16 cellular contexts compared by ENCODE assay signal in genomic region chr16:8948831-8949230, GRCh38. TPM values are rescaled to one million over a fixed set of nuclear protein-coding genes. Genes with fewer than 3 reads are reported as not detected.
DNase-seq lines count a peak whose midpoint lies in the region; ATAC-seq and TF ChIP-seq lines count a peak whose summit lies in the region.
"Had no signal": no experiment of that assay in that cellular context is flagged by ENCODE, and none has a peak within 500 bp of the region (broad histone marks: within the 10 kb centered on the region; RNA-seq: fewer than 3 reads in every experiment).

No MANE protein-coding gene starts in this region.

- intact Hi-C loops in activated naive CD4-positive, alpha-beta T cell treated with anti-CD3 and anti-CD28 coated beads for 36 hours (cut with micrococcal nuclease), result no loop called here

- no peak overlapping the region for H3K4me3 Mint-ChIP-seq in activated naive CD4-positive, alpha-beta T cell treated with anti-CD3 and anti-CD28 coated beads for 36 hours
- peak overlapping the region; percentile 7 to 65 (median 40) for H3K4me3 Mint-ChIP-seq in T-cell
- no peak overlapping the region for H3K4me3 Mint-ChIP-seq in type B pancreatic cell
- H3K4me3 Mint-ChIP-seq in endothelial cell (ENCODE audit: unreplicated experiment), result no peak overlapping the region
- H3K4me3 Mint-ChIP-seq: nephron had no signal

- CTCF ChIA-PET in activated naive CD4-positive, alpha-beta T cell treated with anti-CD3 and anti-CD28 coated beads for 36 hours (lab: Charles Lee), result interaction anchor here (1.2 to 2.3 kb wide), 3 partner anchors 12 to 69 kb away, joined by 4 to 14 read pairs (median 4); no protein-coding TSS in a partner anchor
- CTCF ChIA-PET in T-cell (lab: Charles Lee), result interaction anchor here in 1 of 2 donors (7.2 kb wide), 1 partner anchor 13 kb away, joined by 38 read pairs; no protein-coding TSS in a partner anchor

- peaks cover 90% of the 10 kb centered on the region for H3K4me1 Mint-ChIP-seq in activated naive CD4-positive, alpha-beta T cell treated with anti-CD3 and anti-CD28 coated beads for 36 hours (ENCODE audit: low read depth)
- H3K4me1 Mint-ChIP-seq in T-cell (peaks cover 93 to 94% (median 93%) of the 10 kb centered on the region in 3 donors), type B pancreatic cell (ENCODE audit: unreplicated experiment) (peaks cover 62% of the 10 kb centered on the region), endothelial cell (ENCODE audit: unreplicated experiment) (peaks cover 29% of the 10 kb centered on the region)

- peak in 1 of 4 experiments; percentile 15 for ATAC-seq in T-cell (replicated peaks in 1 of 4)

- H3K27ac Mint-ChIP-seq in activated naive CD4-positive, alpha-beta T cell treated with anti-CD3 and anti-CD28 coated beads for 36 hours, result peak overlapping the region; percentile 1
- peak overlapping the region in 1 of 2 donors; percentile 34 for H3K27ac Mint-ChIP-seq in T-cell
- peak overlapping the region; percentile 2 for H3K27ac Mint-ChIP-seq in type B pancreatic cell
- no peak overlapping the region for H3K27ac Mint-ChIP-seq in endothelial cell (ENCODE audit: unreplicated experiment)

- H3K9me3 Mint-ChIP-seq in activated naive CD4-positive, alpha-beta T cell treated with anti-CD3 and anti-CD28 coated beads for 36 hours, result no peaks in the 10 kb centered on the region
- H3K9me3 Mint-ChIP-seq in T-cell, result no peaks in the 10 kb centered on the region
- no peaks in the 10 kb centered on the region for H3K9me3 Mint-ChIP-seq in type B pancreatic cell
- H3K9me3 Mint-ChIP-seq in endothelial cell (ENCODE audit: unreplicated experiment), result no peaks in the 10 kb centered on the region
- H3K9me3 Mint-ChIP-seq: nephron had no signal

- no peaks in the 10 kb centered on the region for H3K27me3 Mint-ChIP-seq in activated naive CD4-positive, alpha-beta T cell treated with anti-CD3 and anti-CD28 coated beads for 36 hours (ENCODE audit: low read depth)
- H3K27me3 Mint-ChIP-seq in T-cell, result no peaks in the 10 kb centered on the region
- H3K27me3 Mint-ChIP-seq in type B pancreatic cell, result no peaks in the 10 kb centered on the region
- H3K27me3 Mint-ChIP-seq in endothelial cell (ENCODE audit: unreplicated experiment), result peaks cover 7% of the 10 kb centered on the region

- DNase-seq in activated naive CD4-positive, alpha-beta T cell treated with anti-CD3 and anti-CD28 coated beads for 36 hours, result no peak
- no peak for DNase-seq in activated naive CD4-positive, alpha-beta T cell (lab: John Stamatoyannopoulos, UW)
- DNase-seq in T-cell (no peak), foreskin melanocyte (peak; percentile 45), type B pancreatic cell (ENCODE audit: extremely low spot score, unreplicated experiment) (no peak), dedifferentiated amniotic fluid mesenchymal stem cell (ENCODE audit: extremely low spot score) (no peak), endothelial cell (ENCODE audit: low spot score) (no peak), T-helper 9 cell (no peak)
- DNase-seq: activated effector memory CD4-positive, alpha-beta T cell treated with Interleukin-2 at 50 U/mL for 16 hours; hippocampal formation; mammary epithelial cell; NCI-H1694; NCI-H226; stimulated activated CD4-positive, alpha-beta T cell treated with anti-CD3 and anti-CD28 coated beads, Interleukin-4, amount 100 ng/mL, for 4 hours; SW 1271 had no signal

- TF ChIP-seq CTCF in type B pancreatic cell (conservative IDR thresholded peaks at IDR 0.05) (no peak), endothelial cell (IDR thresholded peaks at IDR 0.05; ENCODE audit: unreplicated experiment) (no peak)

- POLR2A ChIA-PET in T-cell (lab: Charles Lee), result no interaction called here

- H3K36me3 Mint-ChIP-seq in activated naive CD4-positive, alpha-beta T cell treated with anti-CD3 and anti-CD28 coated beads for 36 hours (ENCODE audit: low read depth), result no peaks in the 10 kb centered on the region
- H3K36me3 Mint-ChIP-seq in T-cell (no peaks in the 10 kb centered on the region), type B pancreatic cell (peaks cover 6% of the 10 kb centered on the region), endothelial cell (ENCODE audit: low read depth, unreplicated experiment) (no peaks in the 10 kb centered on the region)

RNA-seq across cellular contexts. Expression of gene USP7, which starts 14.9 kb away (rescaled TPM):
- total RNA-seq in activated naive CD4-positive, alpha-beta T cell treated with anti-CD3 and anti-CD28 coated beads for 36 hours, result 100 to 1,000 TPM; 155 to 163 TPM
- total RNA-seq in T-cell (100 to 1,000 TPM; 159 to 261 (median 169) TPM), type B pancreatic cell (ENCODE audit: low replicate concordance) (106 and 118 TPM in 2 replicates), endothelial cell (ENCODE audit: unreplicated experiment) (122 TPM)

Comparison
In these comparisons a context has a peak if more than half of its experiments do, and no peak if none do; other contexts are left out.
1. H3K4me3 Mint-ChIP-seq: peak in T-cell (3 of 3); none in activated naive CD4-positive, alpha-beta T cell treated with anti-CD3 and anti-CD28 coated beads for 36 hours (single experiment), type B pancreatic cell (single experiment) and endothelial cell (single experiment).